17 cellular contexts compared by ENCODE assay signal in the genomic region with DNA sequence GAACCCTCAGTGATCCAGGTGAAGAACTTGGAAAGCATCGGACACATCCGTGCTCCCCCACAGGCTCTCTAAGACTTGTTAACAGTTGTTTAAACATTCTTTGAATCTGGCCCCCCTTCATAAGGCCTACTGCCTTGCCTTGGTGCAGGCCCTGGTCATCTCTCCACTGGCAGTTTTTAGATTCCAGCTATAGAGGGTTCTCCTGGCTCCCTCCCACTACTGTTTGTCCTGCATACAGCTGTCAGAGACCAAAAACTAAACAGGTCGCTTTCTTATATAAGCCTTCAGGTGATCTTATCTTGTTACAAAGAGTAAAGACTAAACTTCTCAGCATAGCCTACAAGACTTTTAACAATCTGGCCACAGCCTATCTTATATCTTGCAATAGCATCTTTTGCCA.
"Had no signal": no experiment of that assay in that cellular context is flagged by ENCODE, and none has a peak within 500 bp of the region (broad histone marks: within the 10 kb centered on the region; RNA-seq: fewer than 3 reads in every experiment).

No MANE protein-coding gene starts in this region.

- H3K4me3 ChIP-seq: left lung, neural progenitor cell, upper lobe of left lung had no signal

- H3K4me2 ChIP-seq: neural progenitor cell had no signal

- H3K9me3 ChIP-seq: left lung, upper lobe of left lung had no signal

- H3K9ac ChIP-seq: neural progenitor cell had no signal

- H3K27me3 ChIP-seq: upper lobe of left lung had no signal

- H2AFZ ChIP-seq: neural progenitor cell had no signal

- DNase-seq: activated CD4-positive, alpha-beta T cell treated with anti-CD3 and anti-CD28 coated beads, Interleukin-2, amount 10 ng/mL, durations not matched to agents 24 days and 14 days; activated CD8-positive, alpha-beta T cell treated with anti-CD3 and anti-CD28 coated beads for 36 hours; activated gamma-delta T cell; activated naive CD4-positive, alpha-beta T cell treated with anti-CD3 and anti-CD28 coated beads, Interleukin-2, amount 50 U/mL, for 16 hours; activated naive CD8-positive, alpha-beta T cell treated with anti-CD3 and anti-CD28 coated beads, Interleukin-2, amount 50 U/mL, for 24 hours; effector CD4-positive, alpha-beta T cell; erythroblast; hippocampal formation; left lung; naive thymus-derived CD8-positive, alpha-beta T cell; stimulated activated CD4-positive, alpha-beta T cell treated with anti-CD3 and anti-CD28 coated beads, Interleukin-12 subunit alpha, Interleukin-12 subunit beta, amount 100 ng/mL, for 4 hours; stimulated activated CD4-positive, alpha-beta T cell treated with anti-CD3 and anti-CD28 coated beads, Interleukin-4, amount 100 ng/mL, for 4 hours; stimulated activated naive CD8-positive, alpha-beta T cell treated with anti-CD3 and anti-CD28 coated beads, Interleukin-15, Interleukin-2, amounts not matched to agents 100 U/mL and 50 U/mL, for 24 hours; T-helper 1 cell; upper lobe of left lung had no signal

- ATAC-seq: activated CD8-positive, alpha-beta T cell treated with anti-CD3 and anti-CD28 coated beads for 36 hours; activated naive CD8-positive, alpha-beta T cell treated with anti-CD3 and anti-CD28 coated beads, Interleukin-2, amount 50 U/mL, for 24 hours; naive thymus-derived CD8-positive, alpha-beta T cell; WTC11 had no signal

- H3K4me1 ChIP-seq: left lung, neural progenitor cell, upper lobe of left lung had no signal

- H3K36me3 ChIP-seq: left lung, neural progenitor cell, upper lobe of left lung had no signal

- H3K27ac ChIP-seq: left lung, neural progenitor cell, upper lobe of left lung had no signal
